In genomic region chr17:42997984-42998938, GRCh38 we compare ENCODE assay signal across 8 cellular contexts. TPM values are rescaled to one million over a fixed set of nuclear protein-coding genes. Genes with fewer than 3 reads are reported as not detected.
DNase-seq lines count a peak whose midpoint lies in the region; ATAC-seq and TF ChIP-seq lines count a peak whose summit lies in the region.

Gene RPL27, plus strand, starts transcription at chr17:42998419. Its CDS starts 332 bp downstream, at chr17:42998751.

- H3K9ac ChIP-seq in SU-DHL-6 (ENCODE audit: low read length): peak within 1 kb of the TSS; percentile 97
- peak within 1 kb of the TSS; percentile 32 for H3K9ac ChIP-seq in parathyroid adenoma

- H3K36me3 ChIP-seq in SU-DHL-6 (ENCODE audit: low read length) (peaks cover 19% of the 10 kb centered on the region), parathyroid adenoma (ENCODE audit: control insufficient read depth, insufficient read depth, low read length) (no peaks in the 10 kb centered on the region), transverse colon (peaks cover 0 to 31% (median 16%) of the 10 kb centered on the region in 4 donors)

- H3K4me3 ChIP-seq in GM12864 (ENCODE audit: low read depth, low read length) (peak within 1 kb of the TSS; percentile 80), SU-DHL-6 (ENCODE audit: insufficient read depth, low read length, poor library complexity, severe bottlenecking) (peak within 1 kb of the TSS; percentile 95), parathyroid adenoma (ENCODE audit: low read depth, low read length) (peak within 1 kb of the TSS; percentile 76), transverse colon (peak within 1 kb of the TSS; percentile 62 to 91 (median 71))

- H2AFZ ChIP-seq in SU-DHL-6 (ENCODE audit: low read depth, low read length, severe bottlenecking) (peak within 1 kb of the TSS; percentile 80), parathyroid adenoma (peak within 1 kb of the TSS; percentile 83)

- H3K79me2 ChIP-seq in SU-DHL-6 (ENCODE audit: insufficient read depth, low read length) (peaks cover 20% of the 10 kb centered on the region), parathyroid adenoma (peaks cover 11% of the 10 kb centered on the region)

- peak; percentile 27 for TF ChIP-seq EP300 in transverse colon (IDR thresholded peaks at IDR 0.05; ENCODE audit: low read depth)

- no peaks in the 10 kb centered on the region for H3K9me3 ChIP-seq in SU-DHL-6 (ENCODE audit: insufficient read depth, low read length)
- H3K9me3 ChIP-seq in parathyroid adenoma (ENCODE audit: control insufficient read depth, low read length): no peaks in the 10 kb centered on the region
- H3K9me3 ChIP-seq in transverse colon: no peaks in the 10 kb centered on the region

- 0 to 1% methylated on average over 1 to 41 of the region's 49 CpGs for WGBS in transverse colon (ENCODE audit: low coverage in 1 of 2), 2 donors

- H3K4me2 ChIP-seq in SU-DHL-6 (ENCODE audit: low read depth, low read length, poor library complexity, severe bottlenecking) (peak within 1 kb of the TSS; percentile 82), parathyroid adenoma (ENCODE audit: low read length) (peak within 1 kb of the TSS; percentile 70)

- H3K9me2 ChIP-seq in SU-DHL-6 (replicated peaks; ENCODE audit: insufficient read depth, low read length): no peaks in the 10 kb centered on the region

- H3K27me3 ChIP-seq in SU-DHL-6 (ENCODE audit: low read length) (no peaks in the 10 kb centered on the region), parathyroid adenoma (ENCODE audit: control insufficient read depth, insufficient read depth, low read length) (no peaks in the 10 kb centered on the region), transverse colon (no peaks in the 10 kb centered on the region)

- in situ Hi-C loops in transverse colon (cut with MboI; ENCODE audit: low pct_ligation_motif_present in 1 of 4, low pct_unique_long_range_greater_than_20kb in 1 of 4, low sequenced_read_pairs in 3 of 4): no loop called here

- H3K27ac ChIP-seq in SU-DHL-6 (ENCODE audit: low read depth, low read length) (peak within 1 kb of the TSS; percentile 79), parathyroid adenoma (peak within 1 kb of the TSS; percentile 87), transverse colon (peak within 1 kb of the TSS; percentile 91 to 98 (median 94))

- peaks cover 5% of the 10 kb centered on the region; the same call in 1 of the 2 replicates for H4K20me1 ChIP-seq in SU-DHL-6 (ENCODE audit: low read depth, low read length)

- intact Hi-C loops in Right ventricle myocardium superior (cut with DNase I): no loop called here
- intact Hi-C loops in transverse colon (cut with DNase I; ENCODE audit: low total_unique reads): no loop called here

- TF ChIP-seq CTCF in GM12864 (IDR thresholded peaks at IDR 0.05; ENCODE audit: low read depth, low read length, missing control alignments) (peak; percentile 80), SU-DHL-6 (IDR thresholded peaks at IDR 0.05; ENCODE audit: insufficient read depth, low read length, poor library complexity, severe bottlenecking) (peak; percentile 86), parathyroid adenoma (IDR thresholded peaks at IDR 0.05) (peak; percentile 93), transverse colon (IDR thresholded peaks at IDR 0.05) (peak; percentile 83 to 99 (median 91))

- ATAC-seq in HG02642 (IDR thresholded peaks at IDR 0.05; ENCODE audit: poor library complexity, unreplicated experiment) (peak; percentile 91), Right ventricle myocardium superior (ENCODE audit: poor library complexity) (peak; percentile 98)

- peaks cover 12% of the 10 kb centered on the region for H3K4me1 ChIP-seq in parathyroid adenoma
- H3K4me1 ChIP-seq in transverse colon: peaks cover 16 to 27% (median 21%) of the 10 kb centered on the region in 4 donors

- peak; percentile 91 for TF ChIP-seq POLR2A in transverse colon (IDR thresholded peaks at IDR 0.05)

- DNase-seq in GM12864 (ENCODE audit: low read depth): peak; percentile 100
- peak; percentile 98 for DNase-seq in NCI-H1105 treated with DMSO at 0.1 percent for 48 hours (lab: John Stamatoyannopoulos, UW)
- peak; percentile 94 for DNase-seq in activated naive CD8-positive, alpha-beta T cell treated with anti-CD3 and anti-CD28 coated beads, Interleukin-2, amount 50 U/mL, for 16 hours (ENCODE audit: low read depth, low spot score)
- peak; percentile 98 for DNase-seq in Right ventricle myocardium superior
- DNase-seq in transverse colon: peak; percentile 99

- peaks cover 34% of the 10 kb centered on the region for H3F3A ChIP-seq in SU-DHL-6 (ENCODE audit: insufficient read depth)

RNA-seq across cellular contexts. Expression of gene RPL27, which starts in this region (rescaled TPM):
- total RNA-seq in Right ventricle myocardium superior (675 TPM), transverse colon (100 to 1,000 TPM; 243 to 836 (median 677) TPM)

Comparison
In these comparisons a context has a peak if more than half of its experiments do, and no peak if none do; other contexts are left out.
1. Peak in every context shown above with its lines: DNase-seq, ATAC-seq, H3K4me3 ChIP-seq and H3K27ac ChIP-seq.